1 cellular context compared by ENCODE assay signal in the genomic region with DNA sequence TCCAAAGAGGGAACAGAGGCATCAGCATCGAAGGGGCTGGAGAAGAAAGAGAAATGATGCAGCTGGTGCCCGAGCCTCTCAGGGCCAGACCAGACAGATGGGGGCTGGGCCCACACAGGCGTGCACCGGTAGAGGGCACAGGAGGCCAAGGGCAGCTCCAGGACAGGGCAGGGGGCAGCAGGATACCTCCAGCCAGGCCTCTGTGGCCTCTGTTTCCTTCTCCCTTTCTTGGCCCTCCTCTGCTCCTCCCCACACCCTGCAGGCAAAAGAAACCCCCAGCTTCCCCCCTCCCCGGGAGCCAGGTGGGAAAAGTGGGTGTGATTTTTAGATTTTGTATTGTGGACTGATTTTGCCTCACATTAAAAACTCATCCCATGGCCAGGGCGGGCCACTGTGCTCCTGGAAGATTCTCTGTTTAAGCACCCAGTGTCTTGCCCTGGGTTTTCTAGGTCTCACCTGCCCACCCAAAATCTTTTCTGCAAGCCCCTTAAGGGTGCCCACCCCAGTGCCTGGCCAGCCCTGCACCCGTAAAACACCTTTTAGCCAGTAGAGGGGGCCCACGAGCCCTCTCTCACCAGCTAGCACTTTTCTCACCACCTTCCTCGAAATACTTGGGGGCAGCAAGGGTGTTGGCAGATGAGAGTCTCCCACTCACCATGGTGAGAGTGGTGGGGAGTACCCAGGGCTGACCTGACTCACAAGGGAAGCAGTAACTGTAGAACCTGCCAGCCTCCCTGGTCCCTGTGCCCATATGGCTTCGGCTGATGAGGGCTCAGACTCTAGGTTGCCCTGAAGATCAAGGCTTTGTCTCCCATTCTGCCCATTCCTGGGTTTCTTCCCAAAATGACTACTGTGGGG.
TF ChIP-seq lines count a peak whose summit lies in the region.

No MANE protein-coding gene starts in this region.

TF ChIP-seq in K562, 482 proteins besides CTCF, POLR2A, EP300 and RAD21 (continued from another document):
- TF ChIP-seq, protein P1, sequence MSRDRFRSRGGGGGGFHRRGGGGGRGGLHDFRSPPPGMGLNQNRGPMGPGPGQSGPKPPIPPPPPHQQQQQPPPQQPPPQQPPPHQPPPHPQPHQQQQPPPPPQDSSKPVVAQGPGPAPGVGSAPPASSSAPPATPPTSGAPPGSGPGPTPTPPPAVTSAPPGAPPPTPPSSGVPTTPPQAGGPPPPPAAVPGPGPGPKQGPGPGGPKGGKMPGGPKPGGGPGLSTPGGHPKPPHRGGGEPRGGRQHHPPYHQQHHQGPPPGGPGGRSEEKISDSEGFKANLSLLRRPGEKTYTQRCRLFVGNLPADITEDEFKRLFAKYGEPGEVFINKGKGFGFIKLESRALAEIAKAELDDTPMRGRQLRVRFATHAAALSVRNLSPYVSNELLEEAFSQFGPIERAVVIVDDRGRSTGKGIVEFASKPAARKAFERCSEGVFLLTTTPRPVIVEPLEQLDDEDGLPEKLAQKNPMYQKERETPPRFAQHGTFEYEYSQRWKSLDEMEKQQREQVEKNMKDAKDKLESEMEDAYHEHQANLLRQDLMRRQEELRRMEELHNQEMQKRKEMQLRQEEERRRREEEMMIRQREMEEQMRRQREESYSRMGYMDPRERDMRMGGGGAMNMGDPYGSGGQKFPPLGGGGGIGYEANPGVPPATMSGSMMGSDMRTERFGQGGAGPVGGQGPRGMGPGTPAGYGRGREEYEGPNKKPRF (IDR thresholded peaks at IDR 0.05; ENCODE audit: low read depth, low read length), result no peak
- TF ChIP-seq RB1 (IDR thresholded peaks at IDR 0.05; ENCODE audit: low read depth), result peak; percentile 33; the same call in 1 of the 2 replicates
- 0 out of 2 replicates have a peak, but pooled peaks have one; percentile 43 for TF ChIP-seq XRCC5 (IDR thresholded peaks at IDR 0.05; ENCODE audit: low read depth, low read length)
- TF ChIP-seq, protein P2, sequence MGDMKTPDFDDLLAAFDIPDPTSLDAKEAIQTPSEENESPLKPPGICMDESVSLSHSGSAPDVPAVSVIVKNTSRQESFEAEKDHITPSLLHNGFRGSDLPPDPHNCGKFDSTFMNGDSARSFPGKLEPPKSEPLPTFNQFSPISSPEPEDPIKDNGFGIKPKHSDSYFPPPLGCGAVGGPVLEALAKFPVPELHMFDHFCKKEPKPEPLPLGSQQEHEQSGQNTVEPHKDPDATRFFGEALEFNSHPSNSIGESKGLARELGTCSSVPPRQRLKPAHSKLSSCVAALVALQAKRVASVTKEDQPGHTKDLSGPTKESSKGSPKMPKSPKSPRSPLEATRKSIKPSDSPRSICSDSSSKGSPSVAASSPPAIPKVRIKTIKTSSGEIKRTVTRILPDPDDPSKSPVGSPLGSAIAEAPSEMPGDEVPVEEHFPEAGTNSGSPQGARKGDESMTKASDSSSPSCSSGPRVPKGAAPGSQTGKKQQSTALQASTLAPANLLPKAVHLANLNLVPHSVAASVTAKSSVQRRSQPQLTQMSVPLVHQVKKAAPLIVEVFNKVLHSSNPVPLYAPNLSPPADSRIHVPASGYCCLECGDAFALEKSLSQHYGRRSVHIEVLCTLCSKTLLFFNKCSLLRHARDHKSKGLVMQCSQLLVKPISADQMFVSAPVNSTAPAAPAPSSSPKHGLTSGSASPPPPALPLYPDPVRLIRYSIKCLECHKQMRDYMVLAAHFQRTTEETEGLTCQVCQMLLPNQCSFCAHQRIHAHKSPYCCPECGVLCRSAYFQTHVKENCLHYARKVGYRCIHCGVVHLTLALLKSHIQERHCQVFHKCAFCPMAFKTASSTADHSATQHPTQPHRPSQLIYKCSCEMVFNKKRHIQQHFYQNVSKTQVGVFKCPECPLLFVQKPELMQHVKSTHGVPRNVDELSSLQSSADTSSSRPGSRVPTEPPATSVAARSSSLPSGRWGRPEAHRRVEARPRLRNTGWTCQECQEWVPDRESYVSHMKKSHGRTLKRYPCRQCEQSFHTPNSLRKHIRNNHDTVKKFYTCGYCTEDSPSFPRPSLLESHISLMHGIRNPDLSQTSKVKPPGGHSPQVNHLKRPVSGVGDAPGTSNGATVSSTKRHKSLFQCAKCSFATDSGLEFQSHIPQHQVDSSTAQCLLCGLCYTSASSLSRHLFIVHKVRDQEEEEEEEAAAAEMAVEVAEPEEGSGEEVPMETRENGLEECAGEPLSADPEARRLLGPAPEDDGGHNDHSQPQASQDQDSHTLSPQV (IDR thresholded peaks at IDR 0.05), result peak; percentile 78
- TF ChIP-seq CREM (IDR thresholded peaks at IDR 0.05; ENCODE audit: low read depth), result peak; percentile 29; the same call in 1 of the 2 replicates
- 0 out of 2 replicates have a peak, but pooled peaks have one; percentile 50 for TF ChIP-seq CC2D1A (IDR thresholded peaks at IDR 0.05)
- 0 out of 2 replicates have a peak, but pooled peaks have one; percentile 26 for TF ChIP-seq NR2C2 (CRISPR knock-in tag; IDR thresholded peaks at IDR 0.05)
- TF ChIP-seq NR2C2 (tag; IDR thresholded peaks at IDR 0.05), result no peak
- TF ChIP-seq NFE2 (IDR thresholded peaks at IDR 0.05; ENCODE audit: low read depth), result no peak
- no peak for TF ChIP-seq CEBPG (CRISPR knock-in tag; IDR thresholded peaks at IDR 0.05)
- TF ChIP-seq CEBPG (tag; conservative IDR thresholded peaks at IDR 0.05 in 1 of 2, IDR thresholded peaks at IDR 0.05 in 1 of 2), result no peak
- TF ChIP-seq, protein P3, sequence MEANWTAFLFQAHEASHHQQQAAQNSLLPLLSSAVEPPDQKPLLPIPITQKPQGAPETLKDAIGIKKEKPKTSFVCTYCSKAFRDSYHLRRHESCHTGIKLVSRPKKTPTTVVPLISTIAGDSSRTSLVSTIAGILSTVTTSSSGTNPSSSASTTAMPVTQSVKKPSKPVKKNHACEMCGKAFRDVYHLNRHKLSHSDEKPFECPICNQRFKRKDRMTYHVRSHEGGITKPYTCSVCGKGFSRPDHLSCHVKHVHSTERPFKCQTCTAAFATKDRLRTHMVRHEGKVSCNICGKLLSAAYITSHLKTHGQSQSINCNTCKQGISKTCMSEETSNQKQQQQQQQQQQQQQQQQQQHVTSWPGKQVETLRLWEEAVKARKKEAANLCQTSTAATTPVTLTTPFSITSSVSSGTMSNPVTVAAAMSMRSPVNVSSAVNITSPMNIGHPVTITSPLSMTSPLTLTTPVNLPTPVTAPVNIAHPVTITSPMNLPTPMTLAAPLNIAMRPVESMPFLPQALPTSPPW (CRISPR knock-in tag; IDR thresholded peaks at IDR 0.05), result peak; percentile 54
- TF ChIP-seq, protein P4, sequence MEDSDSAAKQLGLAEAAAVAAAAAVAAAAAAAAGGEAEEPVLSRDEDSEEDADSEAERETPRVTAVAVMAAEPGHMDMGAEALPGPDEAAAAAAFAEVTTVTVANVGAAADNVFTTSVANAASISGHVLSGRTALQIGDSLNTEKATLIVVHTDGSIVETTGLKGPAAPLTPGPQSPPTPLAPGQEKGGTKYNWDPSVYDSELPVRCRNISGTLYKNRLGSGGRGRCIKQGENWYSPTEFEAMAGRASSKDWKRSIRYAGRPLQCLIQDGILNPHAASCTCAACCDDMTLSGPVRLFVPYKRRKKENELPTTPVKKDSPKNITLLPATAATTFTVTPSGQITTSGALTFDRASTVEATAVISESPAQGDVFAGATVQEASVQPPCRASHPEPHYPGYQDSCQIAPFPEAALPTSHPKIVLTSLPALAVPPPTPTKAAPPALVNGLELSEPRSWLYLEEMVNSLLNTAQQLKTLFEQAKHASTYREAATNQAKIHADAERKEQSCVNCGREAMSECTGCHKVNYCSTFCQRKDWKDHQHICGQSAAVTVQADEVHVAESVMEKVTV (CRISPR knock-in tag; IDR thresholded peaks at IDR 0.05), result peak; percentile 65; the same call in 1 of the 2 replicates
- TF ChIP-seq, protein P5, sequence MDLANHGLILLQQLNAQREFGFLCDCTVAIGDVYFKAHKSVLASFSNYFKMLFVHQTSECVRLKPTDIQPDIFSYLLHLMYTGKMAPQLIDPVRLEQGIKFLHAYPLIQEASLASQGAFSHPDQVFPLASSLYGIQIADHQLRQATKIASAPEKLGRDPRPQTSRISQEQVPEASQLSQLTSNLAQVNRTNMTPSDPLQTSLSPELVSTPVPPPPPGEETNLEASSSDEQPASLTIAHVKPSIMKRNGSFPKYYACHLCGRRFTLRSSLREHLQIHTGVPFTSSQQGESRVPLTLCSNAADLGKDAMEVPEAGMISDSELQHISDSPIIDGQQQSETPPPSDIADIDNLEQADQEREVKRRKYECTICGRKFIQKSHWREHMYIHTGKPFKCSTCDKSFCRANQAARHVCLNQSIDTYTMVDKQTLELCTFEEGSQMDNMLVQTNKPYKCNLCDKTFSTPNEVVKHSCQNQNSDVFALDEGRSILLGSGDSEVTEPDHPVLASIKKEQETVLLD (IDR thresholded peaks at IDR 0.05), result 0 out of 2 replicates have a peak, but pooled peaks have one; percentile 23
- 0 out of 2 replicates have a peak, but pooled peaks have one; percentile 19 for TF ChIP-seq POLR2G (IDR thresholded peaks at IDR 0.05; ENCODE audit: low read depth, low read length)
- peak; percentile 72 for TF ChIP-seq SMC3 (conservative IDR thresholded peaks at IDR 0.05; ENCODE audit: insufficient read depth, low read depth, low read length)
- peak; percentile 49; the same call in 1 of the 2 replicates for TF ChIP-seq MYNN (IDR thresholded peaks at IDR 0.05)
- TF ChIP-seq MYNN (CRISPR knock-in tag; IDR thresholded peaks at IDR 0.05), result no peak
- TF ChIP-seq NR2C1 (IDR thresholded peaks at IDR 0.05), result no peak
- 0 out of 2 replicates have a peak, but pooled peaks have one; percentile 16 for TF ChIP-seq NR2C1 (tag; IDR thresholded peaks at IDR 0.05)
- TF ChIP-seq ZSCAN29 (IDR thresholded peaks at IDR 0.05), result no peak
